ENCODE assay signal across 10 cellular contexts in genomic region chr10:75283150-75284096, GRCh38. TPM values are rescaled to one million over a fixed set of nuclear protein-coding genes. Genes with fewer than 3 reads are reported as not detected.
DNase-seq lines count a peak whose midpoint lies in the region; ATAC-seq and TF ChIP-seq lines count a peak whose summit lies in the region.
"Had no signal": no experiment of that assay in that cellular context is flagged by ENCODE, and none has a peak within 500 bp of the region (broad histone marks: within the 10 kb centered on the region; RNA-seq: fewer than 3 reads in every experiment).

No MANE protein-coding gene starts in this region.

- intact Hi-C loops in body of pancreas (cut with DNase I), result no loop called here

- H3K36me3 ChIP-seq in body of pancreas (replicated peaks in 1 of 2; ENCODE audit: insufficient read depth in 1 of 2, low read depth in 2 of 2) (no peaks in the 10 kb centered on the region), skeletal muscle tissue (ENCODE audit: control insufficient read depth in 3 of 3, insufficient read depth in 3 of 3, low read length in 3 of 3) (no peaks in the 10 kb centered on the region)

- TF ChIP-seq POLR2A in body of pancreas (IDR thresholded peaks at IDR 0.05), result peak in 1 of 3 donors; percentile 13

- ATAC-seq in body of pancreas, result peak; percentile 83

- H3K4me1 ChIP-seq in body of pancreas, result peaks cover 19% of the 10 kb centered on the region
- H3K4me1 ChIP-seq in skeletal muscle tissue (ENCODE audit: control insufficient read depth in 3 of 3, insufficient read depth in 3 of 3, low read length in 3 of 3), result peaks cover 0 to 10% (median 8%) of the 10 kb centered on the region in 3 donors

- peak overlapping the region in 2 of 3 donors; percentile 45 for H3K9ac ChIP-seq in skeletal muscle tissue (ENCODE audit: low read depth in 1 of 3, low read length in 3 of 3)

- no peak for TF ChIP-seq RAD21 in Ishikawa (IDR thresholded peaks at IDR 0.05; ENCODE audit: low read depth)

- TF ChIP-seq CTCF in body of pancreas (IDR thresholded peaks at IDR 0.05), result no peak

- H3K27me3 ChIP-seq in body of pancreas (no peaks in the 10 kb centered on the region), skeletal muscle tissue (ENCODE audit: control insufficient read depth in 3 of 3, insufficient read depth in 3 of 3, low read length in 3 of 3) (peaks cover 0 to 3% (median 3%) of the 10 kb centered on the region in 3 donors)

- no peak overlapping the region for H3K4me3 ChIP-seq in body of pancreas
- peak overlapping the region; percentile 58 for H3K4me3 ChIP-seq in iPS-18c (ENCODE audit: insufficient read depth, low read depth, low read length)
- peak overlapping the region; percentile 14 to 41 (median 33) for H3K4me3 ChIP-seq in skeletal muscle tissue (ENCODE audit: low read length in 3 of 3)

- DNase-seq in body of pancreas (peak; percentile 37 to 70 (median 60)), HCEC 1CT (no peak), SW 1271 (lab: John Stamatoyannopoulos, UW) (no peak), activated gamma-delta T cell (lab: John Stamatoyannopoulos, UW) (no peak)
- no peak for DNase-seq in effector CD4-positive, alpha-beta T cell
- DNase-seq: amniotic stem cell, T-helper 9 cell had no signal

- WGBS in body of pancreas, 2 donors, result 40 to 54% methylated on average over 21 of the region's 21 CpGs

- H3K9me3 ChIP-seq in body of pancreas, result no peaks in the 10 kb centered on the region
- H3K9me3 ChIP-seq in iPS-18c (ENCODE audit: control insufficient read depth, insufficient read depth, low read length), result no peaks in the 10 kb centered on the region
- H3K9me3 ChIP-seq in skeletal muscle tissue (ENCODE audit: control insufficient read depth in 3 of 3, low read length in 3 of 3), result no peaks in the 10 kb centered on the region

- no peak for TF ChIP-seq EP300 in Ishikawa (IDR thresholded peaks at IDR 0.05; ENCODE audit: borderline replicate concordance)

- H3K27ac ChIP-seq in body of pancreas, result peak overlapping the region; percentile 65 to 76 (median 74)
- peak overlapping the region; percentile 7 for H3K27ac ChIP-seq in skeletal muscle tissue (ENCODE audit: low read depth, low read length)

TF ChIP-seq in Ishikawa, 13 proteins besides CTCF, POLR2A, EP300 and RAD21:
- TF ChIP-seq CREB1 (IDR thresholded peaks at IDR 0.05; ENCODE audit: low read depth) (no peak), NFIC (IDR thresholded peaks at IDR 0.05) (peak; percentile 54)

RNA-seq across cellular contexts. Expression of gene COMTD1, which starts 47.7 kb away (rescaled TPM):
- total RNA-seq in body of pancreas (100 to 1,000 TPM; 156 to 301 TPM), skeletal muscle tissue (4.2 TPM)

Comparison
In these comparisons a context has a peak if more than half of its experiments do, and no peak if none do; other contexts are left out.
1. DNase-seq: peak in body of pancreas (4 of 4); none in HCEC 1CT (single experiment), SW 1271 (0 of 2), effector CD4-positive, alpha-beta T cell (single experiment) and activated gamma-delta T cell (single experiment).
2. H3K4me3 ChIP-seq: peak in iPS-18c (single experiment) and skeletal muscle tissue (3 of 3); none in body of pancreas (0 of 2).
3. RNA of gene COMTD1, which starts 47.7 kb away (total RNA-seq): 156 to 301 TPM in body of pancreas; 4.2 TPM in skeletal muscle tissue (single experiment); every median in the first group is over 10 times any median in the second.